ENCODE assay signal across 1 cellular context in the genomic region with DNA sequence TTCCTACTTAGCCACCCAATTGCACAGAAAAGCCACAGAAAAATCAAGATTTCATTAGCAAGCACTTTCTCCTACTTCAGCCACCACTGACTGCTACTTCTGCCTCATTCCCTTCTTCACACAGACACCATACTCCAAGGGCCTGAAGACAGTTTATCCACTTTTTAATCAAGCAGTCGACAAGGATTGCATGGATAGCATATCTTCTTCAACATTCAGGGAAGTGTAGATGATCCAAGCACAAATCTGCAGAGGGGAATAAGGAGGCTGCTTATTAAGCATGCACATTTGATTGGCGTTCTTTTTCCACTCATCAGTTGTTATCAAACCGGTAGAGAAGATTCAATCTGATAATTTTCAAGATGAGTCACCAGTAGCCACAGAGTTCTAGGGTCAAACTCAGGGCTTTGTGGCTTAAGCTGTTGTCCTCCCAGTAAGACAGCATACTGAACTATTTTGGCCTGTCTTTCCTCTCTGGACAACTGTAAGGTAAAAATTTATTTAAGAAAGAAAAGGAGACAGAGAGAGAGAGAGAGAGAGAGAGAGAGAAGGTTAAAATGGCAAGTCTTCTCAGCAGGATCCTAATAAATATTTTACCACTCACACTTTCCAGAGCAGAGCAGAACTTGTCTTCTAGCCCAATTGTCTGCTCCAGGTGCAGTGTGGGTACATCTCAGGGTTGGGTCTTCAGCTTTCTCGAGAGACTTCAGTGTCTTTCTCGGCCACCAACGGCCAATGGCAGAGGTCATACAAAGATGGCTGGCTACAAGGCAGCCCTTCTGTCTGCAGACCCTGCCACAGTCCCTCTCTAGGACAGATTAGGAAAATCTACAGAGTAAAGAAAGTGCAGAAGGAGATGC.
A peak's percentile ranks its signal among the peaks of the same experiment; 100 is the strongest.
TF ChIP-seq lines count a peak whose summit lies in the region.

No MANE protein-coding gene starts in this region.

TF ChIP-seq in K562, 482 proteins besides CTCF, POLR2A, EP300 and RAD21 (continued from another document and continues in another):
- TF ChIP-seq RUNX1 (IDR thresholded peaks at IDR 0.05; ENCODE audit: low read depth) (no peak), GABPB1 (CRISPR knock-in tag; IDR thresholded peaks at IDR 0.05) (no peak), TAL1 (IDR thresholded peaks at IDR 0.05) (peak; percentile 23; the same call in 1 of the 2 replicates), ZKSCAN8 (CRISPR knock-in tag; IDR thresholded peaks at IDR 0.05) (no peak), CAMTA2 (CRISPR knock-in tag; conservative IDR thresholded peaks at IDR 0.05) (no peak), ZNF707 (CRISPR knock-in tag; conservative IDR thresholded peaks at IDR 0.05) (no peak), HDAC1 (IDR thresholded peaks at IDR 0.05) (peak in 1 of 2 experiments; percentile 74; a peak in 2 of 4 replicates), STAT5A (IDR thresholded peaks at IDR 0.05; ENCODE audit: borderline replicate concordance, low read length) (peak; percentile 45; the same call in 1 of the 2 replicates), ESRRA (IDR thresholded peaks at IDR 0.05; ENCODE audit: borderline replicate concordance, low read depth) (peak; percentile 84; the same call in 1 of the 2 replicates), POLR2AphosphoS2 (IDR thresholded peaks at IDR 0.05; ENCODE audit: low read length) (no peak), ADNP (tag; IDR thresholded peaks at IDR 0.05) (no peak), CBFB (CRISPR knock-in tag; IDR thresholded peaks at IDR 0.05) (0 out of 2 replicates have a peak, but pooled peaks have one; percentile 26), MCM3 (IDR thresholded peaks at IDR 0.05) (no peak), CHD2 (IDR thresholded peaks at IDR 0.05; ENCODE audit: low read depth, low read length) (peak; percentile 71), ATF1 (CRISPR knock-in tag; IDR thresholded peaks at IDR 0.05) (no peak), ATF1 (tag; IDR thresholded peaks at IDR 0.05) (peak; percentile 46; the same call in 1 of the 2 replicates), FOXJ2 (tag; IDR thresholded peaks at IDR 0.05) (0 out of 2 replicates have a peak, but pooled peaks have one; percentile 36), ZNF24 (IDR thresholded peaks at IDR 0.05) (no peak; the same call in 1 of the 2 replicates), NCOR1 (IDR thresholded peaks at IDR 0.05) (peak; percentile 53; the same call in 1 of the 2 replicates), GATAD2B (IDR thresholded peaks at IDR 0.05; ENCODE audit: borderline replicate concordance) (peak; percentile 81), NFATC3 (IDR thresholded peaks at IDR 0.05) (peak; percentile 23; the same call in 1 of the 2 replicates), TBL1XR1 (IDR thresholded peaks at IDR 0.05; ENCODE audit: low read length in 2 of 2) (peak in 1 of 2 experiments; percentile 82; a peak in 1 of 4 replicates), TEAD1 (CRISPR knock-in tag; IDR thresholded peaks at IDR 0.05) (peak in 1 of 2 experiments; percentile 4; a peak in 1 of 4 replicates)
- TF ChIP-seq, protein P1, sequence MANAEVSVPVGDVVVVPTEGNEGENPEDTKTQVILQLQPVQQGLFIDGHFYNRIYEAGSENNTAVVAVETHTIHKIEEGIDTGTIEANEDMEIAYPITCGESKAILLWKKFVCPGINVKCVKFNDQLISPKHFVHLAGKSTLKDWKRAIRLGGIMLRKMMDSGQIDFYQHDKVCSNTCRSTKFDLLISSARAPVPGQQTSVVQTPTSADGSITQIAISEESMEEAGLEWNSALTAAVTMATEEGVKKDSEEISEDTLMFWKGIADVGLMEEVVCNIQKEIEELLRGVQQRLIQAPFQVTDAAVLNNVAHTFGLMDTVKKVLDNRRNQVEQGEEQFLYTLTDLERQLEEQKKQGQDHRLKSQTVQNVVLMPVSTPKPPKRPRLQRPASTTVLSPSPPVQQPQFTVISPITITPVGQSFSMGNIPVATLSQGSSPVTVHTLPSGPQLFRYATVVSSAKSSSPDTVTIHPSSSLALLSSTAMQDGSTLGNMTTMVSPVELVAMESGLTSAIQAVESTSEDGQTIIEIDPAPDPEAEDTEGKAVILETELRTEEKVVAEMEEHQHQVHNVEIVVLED (CRISPR knock-in tag; IDR thresholded peaks at IDR 0.05): no peak
- TF ChIP-seq, protein P2, sequence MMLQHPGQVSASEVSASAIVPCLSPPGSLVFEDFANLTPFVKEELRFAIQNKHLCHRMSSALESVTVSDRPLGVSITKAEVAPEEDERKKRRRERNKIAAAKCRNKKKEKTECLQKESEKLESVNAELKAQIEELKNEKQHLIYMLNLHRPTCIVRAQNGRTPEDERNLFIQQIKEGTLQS (IDR thresholded peaks at IDR 0.05): peak; percentile 96
- TF ChIP-seq, protein P2 (CRISPR knock-in tag; conservative IDR thresholded peaks at IDR 0.05): peak; percentile 49
- TF ChIP-seq, protein P3, sequence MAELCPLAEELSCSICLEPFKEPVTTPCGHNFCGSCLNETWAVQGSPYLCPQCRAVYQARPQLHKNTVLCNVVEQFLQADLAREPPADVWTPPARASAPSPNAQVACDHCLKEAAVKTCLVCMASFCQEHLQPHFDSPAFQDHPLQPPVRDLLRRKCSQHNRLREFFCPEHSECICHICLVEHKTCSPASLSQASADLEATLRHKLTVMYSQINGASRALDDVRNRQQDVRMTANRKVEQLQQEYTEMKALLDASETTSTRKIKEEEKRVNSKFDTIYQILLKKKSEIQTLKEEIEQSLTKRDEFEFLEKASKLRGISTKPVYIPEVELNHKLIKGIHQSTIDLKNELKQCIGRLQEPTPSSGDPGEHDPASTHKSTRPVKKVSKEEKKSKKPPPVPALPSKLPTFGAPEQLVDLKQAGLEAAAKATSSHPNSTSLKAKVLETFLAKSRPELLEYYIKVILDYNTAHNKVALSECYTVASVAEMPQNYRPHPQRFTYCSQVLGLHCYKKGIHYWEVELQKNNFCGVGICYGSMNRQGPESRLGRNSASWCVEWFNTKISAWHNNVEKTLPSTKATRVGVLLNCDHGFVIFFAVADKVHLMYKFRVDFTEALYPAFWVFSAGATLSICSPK (IDR thresholded peaks at IDR 0.05; ENCODE audit: borderline replicate concordance): no peak
- TF ChIP-seq, protein P4, sequence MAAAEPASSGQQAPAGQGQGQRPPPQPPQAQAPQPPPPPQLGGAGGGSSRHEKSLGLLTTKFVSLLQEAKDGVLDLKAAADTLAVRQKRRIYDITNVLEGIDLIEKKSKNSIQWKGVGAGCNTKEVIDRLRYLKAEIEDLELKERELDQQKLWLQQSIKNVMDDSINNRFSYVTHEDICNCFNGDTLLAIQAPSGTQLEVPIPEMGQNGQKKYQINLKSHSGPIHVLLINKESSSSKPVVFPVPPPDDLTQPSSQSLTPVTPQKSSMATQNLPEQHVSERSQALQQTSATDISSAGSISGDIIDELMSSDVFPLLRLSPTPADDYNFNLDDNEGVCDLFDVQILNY (CRISPR knock-in tag; IDR thresholded peaks at IDR 0.05): no peak
- TF ChIP-seq, protein P5, sequence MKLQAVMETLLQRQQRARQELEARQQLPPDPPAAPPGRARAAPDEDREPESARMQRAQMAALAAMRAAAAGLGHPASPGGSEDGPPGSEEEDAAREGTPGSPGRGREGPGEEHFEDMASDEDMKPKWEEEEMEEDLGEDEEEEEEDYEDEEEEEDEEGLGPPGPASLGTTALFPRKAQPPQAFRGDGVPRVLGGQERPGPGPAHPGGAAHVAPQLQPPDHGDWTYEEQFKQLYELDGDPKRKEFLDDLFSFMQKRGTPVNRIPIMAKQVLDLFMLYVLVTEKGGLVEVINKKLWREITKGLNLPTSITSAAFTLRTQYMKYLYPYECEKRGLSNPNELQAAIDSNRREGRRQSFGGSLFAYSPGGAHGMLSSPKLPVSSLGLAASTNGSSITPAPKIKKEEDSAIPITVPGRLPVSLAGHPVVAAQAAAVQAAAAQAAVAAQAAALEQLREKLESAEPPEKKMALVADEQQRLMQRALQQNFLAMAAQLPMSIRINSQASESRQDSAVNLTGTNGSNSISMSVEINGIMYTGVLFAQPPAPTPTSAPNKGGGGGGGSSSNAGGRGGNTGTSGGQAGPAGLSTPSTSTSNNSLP (IDR thresholded peaks at IDR 0.05; ENCODE audit: borderline replicate concordance, low read depth, low read length): peak; percentile 85
- TF ChIP-seq, protein P6, sequence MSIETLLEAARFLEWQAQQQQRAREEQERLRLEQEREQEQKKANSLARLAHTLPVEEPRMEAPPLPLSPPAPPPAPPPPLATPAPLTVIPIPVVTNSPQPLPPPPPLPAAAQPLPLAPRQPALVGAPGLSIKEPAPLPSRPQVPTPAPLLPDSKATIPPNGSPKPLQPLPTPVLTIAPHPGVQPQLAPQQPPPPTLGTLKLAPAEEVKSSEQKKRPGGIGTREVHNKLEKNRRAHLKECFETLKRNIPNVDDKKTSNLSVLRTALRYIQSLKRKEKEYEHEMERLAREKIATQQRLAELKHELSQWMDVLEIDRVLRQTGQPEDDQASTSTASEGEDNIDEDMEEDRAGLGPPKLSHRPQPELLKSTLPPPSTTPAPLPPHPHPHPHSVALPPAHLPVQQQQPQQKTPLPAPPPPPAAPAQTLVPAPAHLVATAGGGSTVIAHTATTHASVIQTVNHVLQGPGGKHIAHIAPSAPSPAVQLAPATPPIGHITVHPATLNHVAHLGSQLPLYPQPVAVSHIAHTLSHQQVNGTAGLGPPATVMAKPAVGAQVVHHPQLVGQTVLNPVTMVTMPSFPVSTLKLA (conservative IDR thresholded peaks at IDR 0.05): 0 out of 4 replicates have a peak, but pooled peaks of 1 of the 2 experiments have one; percentile 33
- TF ChIP-seq, protein P7, sequence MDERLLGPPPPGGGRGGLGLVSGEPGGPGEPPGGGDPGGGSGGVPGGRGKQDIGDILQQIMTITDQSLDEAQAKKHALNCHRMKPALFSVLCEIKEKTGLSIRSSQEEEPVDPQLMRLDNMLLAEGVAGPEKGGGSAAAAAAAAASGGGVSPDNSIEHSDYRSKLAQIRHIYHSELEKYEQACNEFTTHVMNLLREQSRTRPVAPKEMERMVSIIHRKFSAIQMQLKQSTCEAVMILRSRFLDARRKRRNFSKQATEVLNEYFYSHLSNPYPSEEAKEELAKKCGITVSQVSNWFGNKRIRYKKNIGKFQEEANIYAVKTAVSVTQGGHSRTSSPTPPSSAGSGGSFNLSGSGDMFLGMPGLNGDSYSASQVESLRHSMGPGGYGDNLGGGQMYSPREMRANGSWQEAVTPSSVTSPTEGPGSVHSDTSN (CRISPR knock-in tag; IDR thresholded peaks at IDR 0.05; ENCODE audit: low read depth): no peak
- TF ChIP-seq, protein P7 (tag; conservative IDR thresholded peaks at IDR 0.05; ENCODE audit: low read depth): peak; percentile 44
- TF ChIP-seq, protein P8, sequence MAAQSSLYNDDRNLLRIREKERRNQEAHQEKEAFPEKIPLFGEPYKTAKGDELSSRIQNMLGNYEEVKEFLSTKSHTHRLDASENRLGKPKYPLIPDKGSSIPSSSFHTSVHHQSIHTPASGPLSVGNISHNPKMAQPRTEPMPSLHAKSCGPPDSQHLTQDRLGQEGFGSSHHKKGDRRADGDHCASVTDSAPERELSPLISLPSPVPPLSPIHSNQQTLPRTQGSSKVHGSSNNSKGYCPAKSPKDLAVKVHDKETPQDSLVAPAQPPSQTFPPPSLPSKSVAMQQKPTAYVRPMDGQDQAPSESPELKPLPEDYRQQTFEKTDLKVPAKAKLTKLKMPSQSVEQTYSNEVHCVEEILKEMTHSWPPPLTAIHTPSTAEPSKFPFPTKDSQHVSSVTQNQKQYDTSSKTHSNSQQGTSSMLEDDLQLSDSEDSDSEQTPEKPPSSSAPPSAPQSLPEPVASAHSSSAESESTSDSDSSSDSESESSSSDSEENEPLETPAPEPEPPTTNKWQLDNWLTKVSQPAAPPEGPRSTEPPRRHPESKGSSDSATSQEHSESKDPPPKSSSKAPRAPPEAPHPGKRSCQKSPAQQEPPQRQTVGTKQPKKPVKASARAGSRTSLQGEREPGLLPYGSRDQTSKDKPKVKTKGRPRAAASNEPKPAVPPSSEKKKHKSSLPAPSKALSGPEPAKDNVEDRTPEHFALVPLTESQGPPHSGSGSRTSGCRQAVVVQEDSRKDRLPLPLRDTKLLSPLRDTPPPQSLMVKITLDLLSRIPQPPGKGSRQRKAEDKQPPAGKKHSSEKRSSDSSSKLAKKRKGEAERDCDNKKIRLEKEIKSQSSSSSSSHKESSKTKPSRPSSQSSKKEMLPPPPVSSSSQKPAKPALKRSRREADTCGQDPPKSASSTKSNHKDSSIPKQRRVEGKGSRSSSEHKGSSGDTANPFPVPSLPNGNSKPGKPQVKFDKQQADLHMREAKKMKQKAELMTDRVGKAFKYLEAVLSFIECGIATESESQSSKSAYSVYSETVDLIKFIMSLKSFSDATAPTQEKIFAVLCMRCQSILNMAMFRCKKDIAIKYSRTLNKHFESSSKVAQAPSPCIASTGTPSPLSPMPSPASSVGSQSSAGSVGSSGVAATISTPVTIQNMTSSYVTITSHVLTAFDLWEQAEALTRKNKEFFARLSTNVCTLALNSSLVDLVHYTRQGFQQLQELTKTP (IDR thresholded peaks at IDR 0.05; ENCODE audit: low read depth in 1 of 2, partially characterized antibody in 2 of 2): peak; percentile 7 to 72
- TF ChIP-seq, protein P9, sequence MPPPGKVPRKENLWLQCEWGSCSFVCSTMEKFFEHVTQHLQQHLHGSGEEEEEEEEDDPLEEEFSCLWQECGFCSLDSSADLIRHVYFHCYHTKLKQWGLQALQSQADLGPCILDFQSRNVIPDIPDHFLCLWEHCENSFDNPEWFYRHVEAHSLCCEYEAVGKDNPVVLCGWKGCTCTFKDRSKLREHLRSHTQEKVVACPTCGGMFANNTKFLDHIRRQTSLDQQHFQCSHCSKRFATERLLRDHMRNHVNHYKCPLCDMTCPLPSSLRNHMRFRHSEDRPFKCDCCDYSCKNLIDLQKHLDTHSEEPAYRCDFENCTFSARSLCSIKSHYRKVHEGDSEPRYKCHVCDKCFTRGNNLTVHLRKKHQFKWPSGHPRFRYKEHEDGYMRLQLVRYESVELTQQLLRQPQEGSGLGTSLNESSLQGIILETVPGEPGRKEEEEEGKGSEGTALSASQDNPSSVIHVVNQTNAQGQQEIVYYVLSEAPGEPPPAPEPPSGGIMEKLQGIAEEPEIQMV (tag; conservative IDR thresholded peaks at IDR 0.05; ENCODE audit: low read depth): 0 out of 2 replicates have a peak, but pooled peaks have one; percentile 32
